ENCODE assay signal across 21 cellular contexts in genomic region chr5:56962286-56962685, GRCh38. TPM values are rescaled to one million over a fixed set of nuclear protein-coding genes. Genes with fewer than 3 reads are reported as not detected.
DNase-seq lines count a peak whose midpoint lies in the region; ATAC-seq and TF ChIP-seq lines count a peak whose summit lies in the region.
"Had no signal": no experiment of that assay in that cellular context is flagged by ENCODE, and none has a peak within 500 bp of the region (broad histone marks: within the 10 kb centered on the region; RNA-seq: fewer than 3 reads in every experiment).

No MANE protein-coding gene starts in this region.

- H3K36me3 ChIP-seq in mucosa of descending colon (ENCODE audit: low read depth) = no peaks in the 10 kb centered on the region
- H3K36me3 ChIP-seq: BLaER1 treated with 17β-estradiol and CSF1 and Interleukin-3, amounts not matched to agents 10 nM and 100 nM; HAP-1 had no signal

- no peak for TF ChIP-seq CTCF in fibroblast of the aortic adventitia (IDR thresholded peaks at IDR 0.05; ENCODE audit: insufficient read depth, low read length)
- no peak for TF ChIP-seq CTCF in mucosa of descending colon (IDR thresholded peaks at IDR 0.05)

- ATAC-seq in SK-N-SH treated with all-trans-retinoic acid at 6 μM for 48 hours = no peak; the same call in 2 of the 3 replicates
- ATAC-seq in mucosa of descending colon = peak; percentile 3
- no peak for ATAC-seq in GM19035 (IDR thresholded peaks at IDR 0.05; ENCODE audit: unreplicated experiment)
- no peak for ATAC-seq in GM18517 (IDR thresholded peaks at IDR 0.05; ENCODE audit: unreplicated experiment)
- ATAC-seq: GM23338 had no signal

- H3K9me3 ChIP-seq in mucosa of descending colon = no peaks in the 10 kb centered on the region
- H3K9me3 ChIP-seq: HAP-1 had no signal

- peaks cover 15% of the 10 kb centered on the region for H3K4me1 ChIP-seq in mucosa of descending colon (ENCODE audit: low read depth)
- H3K4me1 ChIP-seq: HAP-1 had no signal

- intact Hi-C loops in mucosa of descending colon (cut with DNase I, micrococcal nuclease) = no loop called here

- peak; percentile 16 for DNase-seq in HuH-7.5 (ENCODE audit: low spot score)
- peak; percentile 8 for DNase-seq in fibroblast of the aortic adventitia (ENCODE audit: low read depth)
- DNase-seq in mucosa of descending colon = no peak
- DNase-seq in NCI-H1092 (lab: John Stamatoyannopoulos, UW) = no peak
- DNase-seq: CD4-positive, alpha-beta memory T cell; DND-41; MV-4-11; NCI-H1694; NCI-H2081 treated with DMSO at 0.1 percent for 48 hours; NCI-H2227 treated with DMSO at 0.1 percent for 48 hours; NCI-H510A treated with DMSO at 0.1 percent for 48 hours; NCI-H82; OCI-M1; Right ventricle myocardium superior; SW 1271 had no signal

- no peak overlapping the region for H3K4me3 ChIP-seq in fibroblast of the aortic adventitia (ENCODE audit: low read depth, low read length)
- H3K4me3 ChIP-seq in mucosa of descending colon = no peak overlapping the region
- H3K4me3 ChIP-seq: BLaER1 treated with 17β-estradiol and CSF1 and Interleukin-3, amounts not matched to agents 10 nM and 100 nM; GM23338; HAP-1 had no signal

TF ChIP-seq in SK-N-SH treated with all-trans-retinoic acid at 6 μM for 48 hours, 23 proteins besides CTCF, POLR2A, EP300 and RAD21:
- TF ChIP-seq OSR1 (CRISPR knock-in tag; IDR thresholded peaks at IDR 0.05) = no peak
- peak; percentile 34; the same call in 1 of the 2 replicates for TF ChIP-seq TSHZ2 (CRISPR knock-in tag; IDR thresholded peaks at IDR 0.05)
- no peak for TF ChIP-seq ESRRG (CRISPR knock-in tag; IDR thresholded peaks at IDR 0.05)
- TF ChIP-seq ZNF8 (CRISPR knock-in tag; IDR thresholded peaks at IDR 0.05) = no peak
- TF ChIP-seq RARB (CRISPR knock-in tag; IDR thresholded peaks at IDR 0.05) = no peak
- TF ChIP-seq GLIS3 (CRISPR knock-in tag; IDR thresholded peaks at IDR 0.05) = no peak
- peak; percentile 31; the same call in 1 of the 2 replicates for TF ChIP-seq ISL1 (CRISPR knock-in tag; IDR thresholded peaks at IDR 0.05)

RNA-seq across cellular contexts. Expression of gene MIER3, which starts 10.4 kb away (rescaled TPM):
- 31.0 and 89.9 TPM in 2 replicates for total RNA-seq in fibroblast of the aortic adventitia (ENCODE audit: low replicate concordance)
- 100 to 1,000 TPM in 2 of 3 donors, 10 to 100 TPM in 1; 95.6 to 171 (median 100) TPM for total RNA-seq in mucosa of descending colon

RNA-seq across cellular contexts. Expression of gene SETD9, which starts 52.9 kb away (rescaled TPM):
- 7.6 and 10.6 TPM in 2 replicates for total RNA-seq in fibroblast of the aortic adventitia (ENCODE audit: low replicate concordance)
- 10 to 100 TPM; 11.1 to 23.8 (median 18.9) TPM for total RNA-seq in mucosa of descending colon

Comparison
In these comparisons a context has a peak if more than half of its experiments do, and no peak if none do; other contexts are left out.
1. DNase-seq: peak in HuH-7.5 (single experiment) and fibroblast of the aortic adventitia (single experiment); none in mucosa of descending colon (0 of 3) and NCI-H1092 (single experiment).